17 cellular contexts compared by ENCODE assay signal in the genomic region with DNA sequence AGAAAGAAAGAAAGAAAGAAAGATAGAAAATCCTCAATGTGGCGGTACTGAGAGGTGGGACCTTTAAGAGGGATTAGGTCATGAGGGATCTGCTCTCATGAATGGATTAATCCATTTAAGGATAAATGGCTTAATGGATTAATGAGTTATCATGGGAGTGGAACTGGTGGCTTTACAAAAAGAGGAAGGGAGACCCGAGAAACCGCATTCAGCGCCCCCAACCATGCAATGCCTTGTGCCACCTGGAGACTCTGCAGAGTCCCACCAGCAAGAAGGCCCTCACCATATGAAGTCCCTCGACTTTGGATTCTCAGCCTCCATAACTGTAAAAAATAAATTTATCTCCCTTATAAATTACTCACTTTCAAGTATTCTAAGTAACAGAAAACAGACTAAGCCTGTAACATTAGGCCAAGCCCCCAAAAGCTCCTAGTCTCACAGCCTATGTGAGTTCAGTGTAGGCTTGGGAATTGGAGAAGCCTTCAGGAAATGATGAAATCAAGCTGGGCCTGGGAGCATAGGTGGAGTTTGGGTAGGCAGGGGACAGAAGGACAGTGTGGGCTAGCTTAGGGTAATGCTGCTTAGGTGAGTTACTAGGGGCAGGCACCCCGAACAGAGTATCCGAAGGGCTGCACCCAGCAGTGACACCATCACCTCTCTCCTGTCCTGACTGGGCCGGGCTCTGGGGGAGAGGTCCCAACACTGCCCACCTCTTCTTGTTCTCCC. TPM values are rescaled to one million over a fixed set of nuclear protein-coding genes. Genes with fewer than 3 reads are reported as not detected.
DNase-seq lines count a peak whose midpoint lies in the region; ATAC-seq and TF ChIP-seq lines count a peak whose summit lies in the region.
"Had no signal": no experiment of that assay in that cellular context is flagged by ENCODE, and none has a peak within 500 bp of the region (broad histone marks: within the 10 kb centered on the region; RNA-seq: fewer than 3 reads in every experiment).

No MANE protein-coding gene starts in this region.

- H3K9me2 ChIP-seq in SK-N-SH = no peaks in the 10 kb centered on the region

- no peaks in the 10 kb centered on the region for H3K36me3 ChIP-seq in SK-N-SH (replicated peaks in 1 of 2; ENCODE audit: control insufficient read depth in 1 of 2, insufficient read depth in 2 of 2, low read length in 1 of 2)
- no peaks in the 10 kb centered on the region for H3K36me3 ChIP-seq in ascending aorta
- no peaks in the 10 kb centered on the region for H3K36me3 ChIP-seq in tibial artery
- H3K36me3 ChIP-seq: transverse colon had no signal

- no peak overlapping the region for H3K4me2 ChIP-seq in SK-N-SH

- no peak for TF ChIP-seq EP300 in SK-N-SH (IDR thresholded peaks at IDR 0.05; ENCODE audit: borderline replicate concordance in 1 of 2, low read depth in 1 of 2, low read length in 1 of 2)

- WGBS in SK-N-SH (ENCODE audit: low lambda C conversion rate) = 88% methylated on average over 6 of the region's 8 CpGs
- WGBS in right cardiac atrium = 80% methylated on average over 8 of the region's 8 CpGs

- no peak overlapping the region for H3K4me3 ChIP-seq in SK-N-SH (ENCODE audit: low read depth in 2 of 2, low read length in 1 of 2)
- no peak overlapping the region for H3K4me3 ChIP-seq in ascending aorta
- H3K4me3 ChIP-seq in right cardiac atrium (ENCODE audit: low read length) = no peak overlapping the region
- no peak overlapping the region for H3K4me3 ChIP-seq in tibial artery
- H3K4me3 ChIP-seq: transverse colon had no signal

- no peak for TF ChIP-seq CTCF in SK-N-SH (IDR thresholded peaks at IDR 0.05)
- TF ChIP-seq CTCF in ascending aorta (IDR thresholded peaks at IDR 0.05) = no peak
- TF ChIP-seq CTCF in tibial artery (IDR thresholded peaks at IDR 0.05) = no peak

- peak overlapping the region; percentile 68 for H2AFZ ChIP-seq in SK-N-SH (ENCODE audit: low read depth)

- no peak for DNase-seq in SK-N-SH
- peak in 1 of 2 donors; percentile 67 for DNase-seq in ascending aorta (ENCODE audit: low spot score in 2 of 2)
- DNase-seq in right cardiac atrium = no peak
- no peak for DNase-seq in tibial artery
- no peak for DNase-seq in HUDEP-2 (lab: John Stamatoyannopoulos, UW; ENCODE audit: unreplicated experiment in 76 of 76)
- DNase-seq: 8988T; activated CD4-positive, alpha-beta T cell treated with anti-CD3 and anti-CD28 coated beads, Interleukin-2, amount 10 ng/mL, durations not matched to agents 24 days and 14 days; activated naive CD4-positive, alpha-beta T cell treated with anti-CD3 and anti-CD28 coated beads for 36 hours; dermis blood vessel endothelial cell; NCI-H1694 treated with DMSO at 0.1 percent for 48 hours; NCI-H446 treated with DMSO at 0.1 percent for 48 hours; transverse colon had no signal

- intact Hi-C loops in ascending aorta (cut with DNase I) (no loop called here), right cardiac atrium (cut with DNase I) (no loop called here), tibial artery (cut with DNase I; ENCODE audit: low total_unique reads) (no loop called here)

- no peaks in the 10 kb centered on the region for H3F3A ChIP-seq in SK-N-SH (replicated peaks; ENCODE audit: insufficient read depth)

- no peak overlapping the region for H3K27ac ChIP-seq in SK-N-SH (ENCODE audit: low read depth in 2 of 2, low read length in 1 of 2)
- peak overlapping the region; percentile 72 to 79 for H3K27ac ChIP-seq in ascending aorta
- H3K27ac ChIP-seq in right cardiac atrium (ENCODE audit: low read length) = peak overlapping the region; percentile 12
- peak overlapping the region; percentile 66 to 67 for H3K27ac ChIP-seq in tibial artery
- H3K27ac ChIP-seq: C4-2B, transverse colon had no signal

- no peaks in the 10 kb centered on the region for H4K20me1 ChIP-seq in SK-N-SH (ENCODE audit: insufficient read depth)

- H3K27me3 ChIP-seq in SK-N-SH (ENCODE audit: insufficient read depth) (no peaks in the 10 kb centered on the region), ascending aorta (no peaks in the 10 kb centered on the region), right cardiac atrium (ENCODE audit: control insufficient read depth, insufficient read depth) (no peaks in the 10 kb centered on the region), tibial artery (no peaks in the 10 kb centered on the region)

- H3K4me1 ChIP-seq in SK-N-SH (ENCODE audit: control insufficient read depth in 1 of 2, insufficient read depth in 2 of 2, low read depth in 1 of 2, low read length in 1 of 2) (peaks cover 0 to 7% of the 10 kb centered on the region in 2 experiments; a peak in 2 of 4 replicates), ascending aorta (peaks cover 0 to 11% of the 10 kb centered on the region in 2 donors), right cardiac atrium (ENCODE audit: control insufficient read depth, insufficient read depth, low read length) (peaks cover 2% of the 10 kb centered on the region), tibial artery (peaks cover 0 to 18% (median 13%) of the 10 kb centered on the region in 4 donors)
- H3K4me1 ChIP-seq: transverse colon had no signal

- H3K79me2 ChIP-seq in SK-N-SH (ENCODE audit: insufficient read depth) = no peaks in the 10 kb centered on the region

- no peak for TF ChIP-seq RAD21 in SK-N-SH (IDR thresholded peaks at IDR 0.05; ENCODE audit: low read length)

- POLR2A ChIA-PET in SK-N-SH (lab: Yijun Ruan, JAX) = no interaction called here

- CTCF ChIA-PET in SK-N-SH (lab: Yijun Ruan, JAX) = interaction anchor here (1.2 to 1.9 kb wide), 2 partner anchors 9 to 57 kb away, joined by 4 to 5 read pairs; no protein-coding TSS in a partner anchor

- H3K9ac ChIP-seq in SK-N-SH = no peak overlapping the region

- ATAC-seq in SK-N-SH treated with all-trans-retinoic acid at 6 μM for 48 hours (no peak), right cardiac atrium (peak; percentile 37 to 53), HG03139 (IDR thresholded peaks at IDR 0.05; ENCODE audit: unreplicated experiment) (no peak), GM21619 (IDR thresholded peaks at IDR 0.05; ENCODE audit: unreplicated experiment) (no peak)
- ATAC-seq: natural killer cell treated with Interleukin-12 subunit alpha and Interleukin-12 subunit beta and Interleukin-15 and Interleukin-18, amount 100 ng/mL, for 72 hours had no signal

- no peaks in the 10 kb centered on the region for H3K9me3 ChIP-seq in SK-N-SH
- no peaks in the 10 kb centered on the region for H3K9me3 ChIP-seq in ascending aorta
- no peaks in the 10 kb centered on the region for H3K9me3 ChIP-seq in right cardiac atrium (ENCODE audit: control insufficient read depth, low read length)
- no peaks in the 10 kb centered on the region for H3K9me3 ChIP-seq in tibial artery
- H3K9me3 ChIP-seq: transverse colon had no signal

TF ChIP-seq in SK-N-SH, 30 proteins besides CTCF, POLR2A, EP300 and RAD21 (continues in another document):
- no peak for TF ChIP-seq YY1 (IDR thresholded peaks at IDR 0.05; ENCODE audit: low read depth)
- no peak for TF ChIP-seq NFIC (IDR thresholded peaks at IDR 0.05; ENCODE audit: borderline replicate concordance)
- TF ChIP-seq, protein P1, sequence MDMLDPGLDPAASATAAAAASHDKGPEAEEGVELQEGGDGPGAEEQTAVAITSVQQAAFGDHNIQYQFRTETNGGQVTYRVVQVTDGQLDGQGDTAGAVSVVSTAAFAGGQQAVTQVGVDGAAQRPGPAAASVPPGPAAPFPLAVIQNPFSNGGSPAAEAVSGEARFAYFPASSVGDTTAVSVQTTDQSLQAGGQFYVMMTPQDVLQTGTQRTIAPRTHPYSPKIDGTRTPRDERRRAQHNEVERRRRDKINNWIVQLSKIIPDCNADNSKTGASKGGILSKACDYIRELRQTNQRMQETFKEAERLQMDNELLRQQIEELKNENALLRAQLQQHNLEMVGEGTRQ (IDR thresholded peaks at IDR 0.05; ENCODE audit: borderline replicate concordance, low read depth, low read length) = no peak
- no peak for TF ChIP-seq TAF1 (IDR thresholded peaks at IDR 0.05; ENCODE audit: borderline replicate concordance, low read depth, low read length)
- TF ChIP-seq GATA2 (CRISPR knock-in tag; IDR thresholded peaks at IDR 0.05) = no peak
- TF ChIP-seq SIN3A (IDR thresholded peaks at IDR 0.05; ENCODE audit: borderline replicate concordance, low read depth, low read length) = no peak
- TF ChIP-seq RFX5 (IDR thresholded peaks at IDR 0.05; ENCODE audit: low read length) = no peak
- no peak for TF ChIP-seq RCOR1 (IDR thresholded peaks at IDR 0.05; ENCODE audit: low read length)
- TF ChIP-seq JUND (IDR thresholded peaks at IDR 0.05) = no peak
- TF ChIP-seq, protein P2, sequence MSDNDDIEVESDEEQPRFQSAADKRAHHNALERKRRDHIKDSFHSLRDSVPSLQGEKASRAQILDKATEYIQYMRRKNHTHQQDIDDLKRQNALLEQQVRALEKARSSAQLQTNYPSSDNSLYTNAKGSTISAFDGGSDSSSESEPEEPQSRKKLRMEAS (IDR thresholded peaks at IDR 0.05; ENCODE audit: low read depth) = no peak

TF ChIP-seq in SK-N-SH treated with all-trans-retinoic acid at 6 μM for 48 hours, 23 proteins besides CTCF, POLR2A, EP300 and RAD21 (continues in another document):
- TF ChIP-seq ARNTL (CRISPR knock-in tag; IDR thresholded peaks at IDR 0.05; ENCODE audit: borderline replicate concordance, low read depth) (no peak), ZFP3 (CRISPR knock-in tag; IDR thresholded peaks at IDR 0.05) (no peak), ZNF565 (CRISPR knock-in tag; conservative IDR thresholded peaks at IDR 0.05; ENCODE audit: low read depth) (no peak), TCF4 (CRISPR knock-in tag; IDR thresholded peaks at IDR 0.05; ENCODE audit: borderline replicate concordance) (no peak), OSR1 (CRISPR knock-in tag; IDR thresholded peaks at IDR 0.05) (no peak), CSDC2 (CRISPR knock-in tag; IDR thresholded peaks at IDR 0.05) (no peak), ISL1 (CRISPR knock-in tag; IDR thresholded peaks at IDR 0.05) (no peak)
- TF ChIP-seq, protein P3, sequence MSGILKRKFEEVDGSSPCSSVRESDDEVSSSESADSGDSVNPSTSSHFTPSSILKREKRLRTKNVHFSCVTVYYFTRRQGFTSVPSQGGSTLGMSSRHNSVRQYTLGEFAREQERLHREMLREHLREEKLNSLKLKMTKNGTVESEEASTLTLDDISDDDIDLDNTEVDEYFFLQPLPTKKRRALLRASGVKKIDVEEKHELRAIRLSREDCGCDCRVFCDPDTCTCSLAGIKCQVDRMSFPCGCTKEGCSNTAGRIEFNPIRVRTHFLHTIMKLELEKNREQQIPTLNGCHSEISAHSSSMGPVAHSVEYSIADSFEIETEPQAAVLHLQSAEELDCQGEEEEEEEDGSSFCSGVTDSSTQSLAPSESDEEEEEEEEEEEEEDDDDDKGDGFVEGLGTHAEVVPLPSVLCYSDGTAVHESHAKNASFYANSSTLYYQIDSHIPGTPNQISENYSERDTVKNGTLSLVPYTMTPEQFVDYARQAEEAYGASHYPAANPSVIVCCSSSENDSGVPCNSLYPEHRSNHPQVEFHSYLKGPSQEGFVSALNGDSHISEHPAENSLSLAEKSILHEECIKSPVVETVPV (CRISPR knock-in tag; IDR thresholded peaks at IDR 0.05) = no peak

RNA-seq across cellular contexts. Expression of a gene that starts 36.2 kb away (rescaled TPM):
- 6.9 and 7.9 TPM in 2 replicates for polyA plus RNA-seq in SK-N-SH (2012; rRNA removed)
- polyA plus RNA-seq in SK-N-SH (2012; cell fraction: cytosol; rRNA removed) = 7.3 and 8.1 TPM in 2 replicates
- 9.7 and 9.9 TPM in 2 replicates for polyA plus RNA-seq in SK-N-SH (2012; cell fraction: nucleus; rRNA removed)
- 12.0 TPM for total RNA-seq in ascending aorta
- total RNA-seq in right cardiac atrium = 1 to 10 TPM; 5.6 to 8.6 (median 6.8) TPM
- polyA plus RNA-seq in right cardiac atrium = 1.8 TPM

Comparison
In these comparisons a context has a peak if more than half of its experiments do, and no peak if none do; other contexts are left out.
1. H3K27ac ChIP-seq: peak in ascending aorta (2 of 2), right cardiac atrium (single experiment) and tibial artery (2 of 2); none in SK-N-SH (0 of 2).
2. ATAC-seq: peak in right cardiac atrium (2 of 2); none in SK-N-SH treated with all-trans-retinoic acid at 6 μM for 48 hours (single experiment), HG03139 (single experiment) and GM21619 (single experiment).